Comparison of ENCODE assay signal across 26 cellular contexts in genomic region chr10:70347321-70347720, GRCh38.
"Had no signal": no experiment of that assay in that cellular context is flagged by ENCODE, and none has a peak within 500 bp of the region (broad histone marks: within the 10 kb centered on the region; RNA-seq: fewer than 3 reads in every experiment).

No MANE protein-coding gene starts in this region.

- FAIRE-seq: keratinocyte had no signal

- H3K27me3 ChIP-seq: hepatocyte, neutrophil, right atrium auricular region, right lobe of liver, tibial nerve, vagina had no signal

- H2AFZ ChIP-seq: hepatocyte, parathyroid adenoma had no signal

- H3K27ac ChIP-seq: heart right ventricle, hepatocyte, lower lobe of right lung, neutrophil, parathyroid adenoma, right atrium auricular region, right lobe of liver, skin epidermis, tibial nerve, vagina had no signal

- DNase-seq: heart right ventricle; kidney glomerular epithelial cell; left cardiac atrium; lower lobe of right lung; mammary epithelial cell; mesendoderm; naive B cell; occipital lobe; right lobe of liver; stimulated activated CD4-positive, alpha-beta T cell treated with anti-CD3 and anti-CD28 coated beads, Interleukin-1b, Interleukin-23, amount 100 ng/mL, for 48 hours; stimulated activated CD4-positive, alpha-beta T cell treated with anti-CD3 and anti-CD28 coated beads, Interleukin-2, amount 100 ng/mL, for 48 hours; stimulated activated CD4-positive, alpha-beta T cell treated with anti-CD3 and anti-CD28 coated beads, Interleukin-4, amount 100 ng/mL, for 4 hours; stimulated activated CD8-positive, alpha-beta memory T cell treated with anti-CD3 and anti-CD28 coated beads, Interleukin-4, amount 100 ng/mL, for 48 hours; stimulated activated naive CD4-positive, alpha-beta T cell treated with Interleukin-2 at 50 U/mL for 16 hours; stimulated activated naive CD8-positive, alpha-beta T cell treated with anti-CD3 and anti-CD28 coated beads, Interleukin-15, amount 100 ng/mL, for 72 hours; substantia nigra had no signal

- H3K36me3 ChIP-seq: heart right ventricle, lower lobe of right lung, neutrophil, right atrium auricular region, right lobe of liver, tibial nerve, vagina had no signal

- H3K9ac ChIP-seq: parathyroid adenoma had no signal

- H3K4me1 ChIP-seq: parathyroid adenoma, vagina had no signal

- H3K9me3 ChIP-seq: heart right ventricle, lower lobe of right lung, neutrophil, right atrium auricular region, right lobe of liver, tibial nerve, vagina had no signal

- H3K4me3 ChIP-seq: heart right ventricle, hepatocyte, lower lobe of right lung, right atrium auricular region, right lobe of liver, skin epidermis, tibial nerve, vagina had no signal

- ATAC-seq: left lobe of liver; right lobe of liver; stimulated activated memory B cell treated with anti-CD40 and anti-IgM and Interleukin-4, amounts not matched to agents 10 μg/mL and 1 μg/mL and 100 μg/mL, for 72 hours; stimulated activated naive CD8-positive, alpha-beta T cell treated with anti-CD3 and anti-CD28 coated beads, Interleukin-15, amount 100 ng/mL, for 72 hours had no signal

- H3K4me2 ChIP-seq: hepatocyte had no signal
